Comparison of ENCODE assay signal across 1 cellular context in genomic region chr20:4455996-4456395, GRCh38.
TF ChIP-seq lines count a peak whose summit lies in the region.

No MANE protein-coding gene starts in this region.

TF ChIP-seq in GM23338, 12 proteins besides CTCF, POLR2A, EP300 and RAD21 (continued from another document):
- no peak for TF ChIP-seq ZNF462 (CRISPR knock-in tag; IDR thresholded peaks at IDR 0.05)
- TF ChIP-seq JUNB (IDR thresholded peaks at IDR 0.05; ENCODE audit: unreplicated experiment) = no peak
- TF ChIP-seq CREB1 (CRISPR knock-in tag; IDR thresholded peaks at IDR 0.05; ENCODE audit: low read depth) = no peak
- TF ChIP-seq ETS1 (IDR thresholded peaks at IDR 0.05) = no peak
